15 cellular contexts compared by ENCODE assay signal in the genomic region with DNA sequence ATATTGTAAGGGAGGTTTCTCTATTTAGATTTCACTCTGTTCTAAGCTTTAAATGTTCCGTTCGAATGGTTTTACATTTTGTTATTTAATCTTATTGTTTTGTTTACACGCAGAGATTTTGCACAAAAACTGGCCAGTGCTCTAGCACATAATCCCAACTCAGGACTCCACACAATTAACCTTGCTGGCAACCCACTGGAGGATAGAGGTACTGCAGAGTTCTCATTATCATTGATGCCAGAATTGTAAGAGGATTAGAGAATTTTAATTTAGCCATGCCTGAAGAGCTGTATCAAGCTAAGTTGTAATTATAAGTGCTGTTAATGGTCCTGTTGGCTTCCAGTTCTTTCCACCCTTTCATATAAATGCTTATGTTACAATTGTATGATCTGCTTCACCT.
DNase-seq lines count a peak whose midpoint lies in the region; ATAC-seq, FAIRE-seq and TF ChIP-seq lines count a peak whose summit lies in the region.
"Had no signal": no experiment of that assay in that cellular context is flagged by ENCODE, and none has a peak within 500 bp of the region (broad histone marks: within the 10 kb centered on the region; RNA-seq: fewer than 3 reads in every experiment).

No MANE protein-coding gene starts in this region.

- no peaks in the 10 kb centered on the region for H3K4me1 Mint-ChIP-seq in mesothelial cell of epicardium

- in situ Hi-C loops in HepG2 (cut with HindIII; ENCODE audit: extremely low pct_ligation_motif_present, low pct_unique_long_range_greater_than_20kb), result no loop called here

- CTCF ChIA-PET in HepG2 (lab: Yijun Ruan, JAX; ENCODE audit: low intra/inter-chr PET ratio, low total read pairs), result no interaction called here

- peaks cover 11% of the 10 kb centered on the region for H3K36me3 Mint-ChIP-seq in mesothelial cell of epicardium

- no peaks in the 10 kb centered on the region for H3K9me3 Mint-ChIP-seq in mesothelial cell of epicardium

- H3K27me3 Mint-ChIP-seq in mesothelial cell of epicardium (ENCODE audit: low read depth), result no peaks in the 10 kb centered on the region
- H3K27me3 Mint-ChIP-seq: B cell had no signal

- no peak overlapping the region for H3K27ac Mint-ChIP-seq in mesothelial cell of epicardium
- H3K27ac Mint-ChIP-seq: B cell had no signal

- no peak overlapping the region for H3K27ac ChIP-seq in HepG2 (ENCODE audit: extremely low read length, insufficient read depth, low read length)
- H3K27ac ChIP-seq in right lobe of liver, result no peak overlapping the region
- no peak overlapping the region for H3K27ac ChIP-seq in upper lobe of right lung
- H3K27ac ChIP-seq: SK-N-MC had no signal

- H3K79me2 ChIP-seq in HepG2 (ENCODE audit: insufficient read depth, low read length), result no peaks in the 10 kb centered on the region

- H3K27me3 ChIP-seq in HepG2 (ENCODE audit: control insufficient read depth in 1 of 2, insufficient read depth in 2 of 2, low read length in 2 of 2), result no peaks in the 10 kb centered on the region
- no peaks in the 10 kb centered on the region for H3K27me3 ChIP-seq in right lobe of liver
- no peaks in the 10 kb centered on the region for H3K27me3 ChIP-seq in upper lobe of right lung

- H3K4me3 ChIP-seq in HepG2 (replicated peaks in 1 of 3; ENCODE audit: insufficient read depth in 1 of 3, low read depth in 2 of 3, low read length in 3 of 3), result no peak overlapping the region
- H3K4me3 ChIP-seq in right lobe of liver, result no peak overlapping the region
- no peak overlapping the region for H3K4me3 ChIP-seq in choroid plexus epithelial cell (ENCODE audit: low read depth, low read length)
- H3K4me3 ChIP-seq in upper lobe of right lung, result no peak overlapping the region
- H3K4me3 ChIP-seq: SK-N-MC had no signal

- H3K36me3 ChIP-seq in HepG2 (replicated peaks in 1 of 2; ENCODE audit: control insufficient read depth in 1 of 2, insufficient read depth in 2 of 2, low read length in 2 of 2) (no peaks in the 10 kb centered on the region), right lobe of liver (no peaks in the 10 kb centered on the region), upper lobe of right lung (peaks cover 7% of the 10 kb centered on the region)

- 88% methylated on average over 3 of the region's 3 CpGs for WGBS in HepG2 (ENCODE audit: low lambda C conversion rate)
- 82% methylated on average over 3 of the region's 3 CpGs for WGBS in right lobe of liver (ENCODE audit: insufficient coverage, low coverage, low lambda C conversion rate, missing lambda C conversion rate)

- DNase-seq in HepG2 (ENCODE audit: low spot score), result no peak
- DNase-seq in right lobe of liver, result no peak
- peak; percentile 83 for DNase-seq in NCI-H82 treated with DMSO at 0.1 percent for 48 hours (lab: John Stamatoyannopoulos, UW; ENCODE audit: unreplicated experiment)
- peak; percentile 24 for DNase-seq in choroid plexus epithelial cell (ENCODE audit: low read depth)
- DNase-seq in upper lobe of right lung, result no peak
- DNase-seq in mesothelial cell of epicardium (ENCODE audit: low spot score in 2 of 2, unreplicated experiment in 2 of 2), result no peak
- DNase-seq: activated CD4-positive, alpha-beta T cell treated with anti-CD3 and anti-CD28 coated beads for 48 hours; activated gamma-delta T cell; left ventricle myocardium superior; stimulated activated CD4-positive, alpha-beta T cell treated with anti-CD3 and anti-CD28 coated beads, Interleukin-12 subunit alpha, Interleukin-12 subunit beta, amount 100 ng/mL, for 4 hours had no signal

- POLR2A ChIA-PET in HepG2 (lab: Yijun Ruan, JAX), result no interaction called here

- no peak for FAIRE-seq in HepG2 (lab: Jason Lieb, UNC)
- FAIRE-seq: colon had no signal

- H3K9me3 ChIP-seq in HepG2 (ENCODE audit: low read length) (no peaks in the 10 kb centered on the region), right lobe of liver (no peaks in the 10 kb centered on the region), upper lobe of right lung (no peaks in the 10 kb centered on the region)

- no peak for TF ChIP-seq CTCF in HepG2 (CRISPR knock-in tag; IDR thresholded peaks at IDR 0.05)
- TF ChIP-seq CTCF in right lobe of liver (IDR thresholded peaks at IDR 0.05), result peak in 2 of 4 donors; percentile 6 to 23
- TF ChIP-seq CTCF in choroid plexus epithelial cell (conservative IDR thresholded peaks at IDR 0.05; ENCODE audit: low read depth, low read length), result peak; percentile 37
- peak; percentile 14 for TF ChIP-seq CTCF in upper lobe of right lung (IDR thresholded peaks at IDR 0.05)
- no peak for TF ChIP-seq CTCF in mesothelial cell of epicardium (IDR thresholded peaks at IDR 0.05; ENCODE audit: unreplicated experiment)

- no peak overlapping the region for H3K4me3 Mint-ChIP-seq in mesothelial cell of epicardium
- H3K4me3 Mint-ChIP-seq: B cell had no signal

- intact Hi-C loops in HepG2 (cut with micrococcal nuclease; ENCODE audit: unreplicated experiment) (no loop called here), right lobe of liver (cut with DNase I) (no loop called here), upper lobe of right lung (cut with DNase I) (no loop called here)

- no peak overlapping the region for H3K4me2 ChIP-seq in HepG2 (ENCODE audit: low read depth, low read length)

- TF ChIP-seq RAD21 in HepG2 (CRISPR knock-in tag; IDR thresholded peaks at IDR 0.05), result no peak

- BruUV-seq in HepG2 (replicated peaks; lab: Mats Ljungman, UMichigan), result no TSS peak

- H3K4me1 ChIP-seq in HepG2 (ENCODE audit: insufficient read depth, low read length), result no peaks in the 10 kb centered on the region
- H3K4me1 ChIP-seq in right lobe of liver, result no peaks in the 10 kb centered on the region
- no peaks in the 10 kb centered on the region for H3K4me1 ChIP-seq in upper lobe of right lung

- no peak for TF ChIP-seq POLR2A in HepG2 (IDR thresholded peaks at IDR 0.05; ENCODE audit: insufficient read depth in 1 of 2, low read depth in 2 of 2, low read length in 2 of 2)
- no peak for TF ChIP-seq POLR2A in right lobe of liver (IDR thresholded peaks at IDR 0.05)

- TF ChIP-seq EP300 in HepG2 (IDR thresholded peaks at IDR 0.05; ENCODE audit: low read depth in 2 of 2, low read length in 2 of 2), result no peak
- no peak for TF ChIP-seq EP300 in HepG2 (CRISPR knock-in tag; IDR thresholded peaks at IDR 0.05; ENCODE audit: borderline replicate concordance)

- H4K20me1 ChIP-seq in HepG2 (ENCODE audit: insufficient read depth, low read length), result no peaks in the 10 kb centered on the region

- H3K9ac ChIP-seq in HepG2 (ENCODE audit: insufficient read depth, low read depth, low read length), result no peak overlapping the region

- H2AFZ ChIP-seq in HepG2 (ENCODE audit: low read length), result no peak overlapping the region

- ATAC-seq in HepG2 (peak; percentile 75), right lobe of liver (no peak), upper lobe of right lung (no peak), GM19455 (IDR thresholded peaks at IDR 0.05; ENCODE audit: unreplicated experiment) (no peak), GM18909 (IDR thresholded peaks at IDR 0.05; ENCODE audit: poor library complexity, unreplicated experiment) (no peak)
- ATAC-seq: left ventricle myocardium superior had no signal

TF ChIP-seq in HepG2, 621 proteins besides CTCF, POLR2A, EP300 and RAD21:
- TF ChIP-seq ZNF383 (CRISPR knock-in tag; IDR thresholded peaks at IDR 0.05; ENCODE audit: borderline replicate concordance) (no peak), NR1H2 (CRISPR knock-in tag; IDR thresholded peaks at IDR 0.05; ENCODE audit: borderline replicate concordance, low read depth) (no peak), MAFK (conservative IDR thresholded peaks at IDR 0.05 in 1 of 2, IDR thresholded peaks at IDR 0.05 in 1 of 2; ENCODE audit: low read length in 2 of 2) (no peak)
- TF ChIP-seq, protein P1, sequence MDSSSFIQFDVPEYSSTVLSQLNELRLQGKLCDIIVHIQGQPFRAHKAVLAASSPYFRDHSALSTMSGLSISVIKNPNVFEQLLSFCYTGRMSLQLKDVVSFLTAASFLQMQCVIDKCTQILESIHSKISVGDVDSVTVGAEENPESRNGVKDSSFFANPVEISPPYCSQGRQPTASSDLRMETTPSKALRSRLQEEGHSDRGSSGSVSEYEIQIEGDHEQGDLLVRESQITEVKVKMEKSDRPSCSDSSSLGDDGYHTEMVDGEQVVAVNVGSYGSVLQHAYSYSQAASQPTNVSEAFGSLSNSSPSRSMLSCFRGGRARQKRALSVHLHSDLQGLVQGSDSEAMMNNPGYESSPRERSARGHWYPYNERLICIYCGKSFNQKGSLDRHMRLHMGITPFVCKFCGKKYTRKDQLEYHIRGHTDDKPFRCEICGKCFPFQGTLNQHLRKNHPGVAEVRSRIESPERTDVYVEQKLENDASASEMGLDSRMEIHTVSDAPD (CRISPR knock-in tag; IDR thresholded peaks at IDR 0.05), result no peak
TF ChIP-seq in HepG2: peak in this region for 0.

Comparison
In these comparisons a context has a peak if more than half of its experiments do, and no peak if none do; other contexts are left out.
1. DNase-seq: peak in NCI-H82 treated with DMSO at 0.1 percent for 48 hours (single experiment) and choroid plexus epithelial cell (single experiment); none in HepG2 (single experiment), right lobe of liver (0 of 3), upper lobe of right lung (single experiment) and mesothelial cell of epicardium (0 of 2).
2. CTCF ChIP-seq: peak in choroid plexus epithelial cell (single experiment) and upper lobe of right lung (single experiment); none in HepG2 (single experiment) and mesothelial cell of epicardium (single experiment).